Comparison of ENCODE assay signal across 10 cellular contexts in genomic region chr6:2688416-2689064, GRCh38.
DNase-seq lines count a peak whose midpoint lies in the region; ATAC-seq and TF ChIP-seq lines count a peak whose summit lies in the region.
"Had no signal": no experiment of that assay in that cellular context is flagged by ENCODE, and none has a peak within 500 bp of the region (broad histone marks: within the 10 kb centered on the region; RNA-seq: fewer than 3 reads in every experiment).

No MANE protein-coding gene starts in this region.

- no peaks in the 10 kb centered on the region for H3K27me3 Mint-ChIP-seq in chondrocyte (ENCODE audit: low read depth)
- H3K27me3 Mint-ChIP-seq: brain; stimulated activated naive CD8-positive, alpha-beta T cell treated with anti-CD3 and anti-CD28 coated beads, Interleukin-15, Interleukin-2, amounts not matched to agents 100 ng/mL and 50 ng/mL, for 24 hours had no signal

- H3K36me3 ChIP-seq in psoas muscle (ENCODE audit: insufficient read depth in 1 of 2, low read depth in 1 of 2) (peaks cover 0 to 13% of the 10 kb centered on the region in 2 donors), vagina (no peaks in the 10 kb centered on the region)

- no peak overlapping the region for H3K4me3 ChIP-seq in NB4 (ENCODE audit: low read depth, low read length)
- H3K4me3 ChIP-seq in psoas muscle, result no peak overlapping the region
- no peak overlapping the region for H3K4me3 ChIP-seq in vagina

- no peaks in the 10 kb centered on the region for H3K4me1 ChIP-seq in psoas muscle
- no peaks in the 10 kb centered on the region for H3K4me1 ChIP-seq in vagina

- intact Hi-C loops in psoas muscle (cut with DNase I) (no loop called here), vagina (cut with DNase I) (no loop called here)

- TF ChIP-seq CTCF in NB4 (IDR thresholded peaks at IDR 0.05; ENCODE audit: low read depth, low read length) (no peak), chondrocyte (IDR thresholded peaks at IDR 0.05) (no peak), psoas muscle (IDR thresholded peaks at IDR 0.05) (no peak), vagina (IDR thresholded peaks at IDR 0.05) (no peak)

- H3K27me3 ChIP-seq in psoas muscle (ENCODE audit: insufficient read depth in 3 of 3, low read length in 2 of 3) (no peaks in the 10 kb centered on the region), vagina (no peaks in the 10 kb centered on the region)

- DNase-seq in GM04503 (ENCODE audit: low read depth) (peak; percentile 61), NB4 (ENCODE audit: low read depth) (peak; percentile 67), chondrocyte (ENCODE audit: low spot score) (no peak), psoas muscle (no peak), vagina (ENCODE audit: extremely low spot score in 2 of 2) (no peak), NCI-H1105 treated with DMSO at 0.1 percent for 48 hours (lab: John Stamatoyannopoulos, UW) (no peak)
- DNase-seq: NCI-H510A treated with DMSO at 0.1 percent for 48 hours had no signal

- H3K4me1 Mint-ChIP-seq in chondrocyte (ENCODE audit: low read depth), result peaks cover 16% of the 10 kb centered on the region

- H3K9me3 Mint-ChIP-seq in chondrocyte (ENCODE audit: low read depth), result no peaks in the 10 kb centered on the region
- H3K9me3 Mint-ChIP-seq: stimulated activated naive CD8-positive, alpha-beta T cell treated with anti-CD3 and anti-CD28 coated beads, Interleukin-15, Interleukin-2, amounts not matched to agents 100 ng/mL and 50 ng/mL, for 24 hours had no signal

- no peaks in the 10 kb centered on the region for H3K36me3 Mint-ChIP-seq in chondrocyte (ENCODE audit: low read depth)

- peak; percentile 71 to 83 (median 76) for ATAC-seq in psoas muscle
- ATAC-seq in GM19397 (IDR thresholded peaks at IDR 0.05; ENCODE audit: unreplicated experiment), result no peak

- TF ChIP-seq POLR2A in NB4 (IDR thresholded peaks at IDR 0.05; ENCODE audit: extremely low read depth, insufficient read length) (no peak), vagina (IDR thresholded peaks at IDR 0.05) (no peak)

- no peaks in the 10 kb centered on the region for H3K9me3 ChIP-seq in psoas muscle
- no peaks in the 10 kb centered on the region for H3K9me3 ChIP-seq in vagina

- peak overlapping the region; percentile 4 for H3K27ac Mint-ChIP-seq in chondrocyte (ENCODE audit: unreplicated experiment)
- H3K27ac Mint-ChIP-seq: stimulated activated naive CD8-positive, alpha-beta T cell treated with anti-CD3 and anti-CD28 coated beads, Interleukin-15, Interleukin-2, amounts not matched to agents 100 ng/mL and 50 ng/mL, for 24 hours had no signal

- H3K27ac ChIP-seq in psoas muscle (peak overlapping the region; percentile 56), vagina (no peak overlapping the region)

- no peak overlapping the region for H3K4me3 Mint-ChIP-seq in chondrocyte (ENCODE audit: unreplicated experiment)
- H3K4me3 Mint-ChIP-seq: brain; stimulated activated naive CD8-positive, alpha-beta T cell treated with anti-CD3 and anti-CD28 coated beads, Interleukin-15, Interleukin-2, amounts not matched to agents 100 ng/mL and 50 ng/mL, for 24 hours had no signal

- WGBS in psoas muscle, 3 donors, result 82 to 92% (median 88%) methylated on average over 8 of the region's 8 CpGs

Comparison
In these comparisons a context has a peak if more than half of its experiments do, and no peak if none do; other contexts are left out.
1. DNase-seq: peak in GM04503 (single experiment) and NB4 (single experiment); none in chondrocyte (single experiment), psoas muscle (0 of 2), vagina (0 of 2) and NCI-H1105 treated with DMSO at 0.1 percent for 48 hours (single experiment).